In genomic region chr3:13427662-13428603, GRCh38 we compare ENCODE assay signal across 15 cellular contexts. TPM values are rescaled to one million over a fixed set of nuclear protein-coding genes. Genes with fewer than 3 reads are reported as not detected.
DNase-seq lines count a peak whose midpoint lies in the region; ATAC-seq, FAIRE-seq and TF ChIP-seq lines count a peak whose summit lies in the region.
"Had no signal": no experiment of that assay in that cellular context is flagged by ENCODE, and none has a peak within 500 bp of the region (broad histone marks: within the 10 kb centered on the region; RNA-seq: fewer than 3 reads in every experiment).

No MANE protein-coding gene starts in this region.

- no peaks in the 10 kb centered on the region for H3K36me3 Mint-ChIP-seq in mesothelial cell of epicardium

- H3K4me3 Mint-ChIP-seq in mesothelial cell of epicardium, result no peak overlapping the region

- H3K27me3 Mint-ChIP-seq in mesothelial cell of epicardium (ENCODE audit: low read depth), result peaks cover 22% of the 10 kb centered on the region

- FAIRE-seq in GM12891 (lab: Jason Lieb, UNC), result peak; percentile 71
- no peak for FAIRE-seq in bronchial epithelial cell (lab: Jason Lieb, UNC)
- FAIRE-seq: pancreas had no signal

- H3K36me3 ChIP-seq in bronchial epithelial cell (ENCODE audit: control insufficient read depth, insufficient read depth, low read length), result no peaks in the 10 kb centered on the region
- H3K36me3 ChIP-seq: brain microvascular endothelial cell, heart right ventricle, pancreas, SJCRH30 had no signal

- DNase-seq in CD1c-positive myeloid dendritic cell (ENCODE audit: extremely low spot score), result peak; percentile 5
- no peak for DNase-seq in GM12891 (ENCODE audit: insufficient read length, low spot score)
- peak in 3 of 5 donors; percentile 21 to 66 (median 44) for DNase-seq in T-helper 1 cell
- DNase-seq in bronchial epithelial cell (ENCODE audit: low read depth), result peak; percentile 13
- no peak for DNase-seq in mesothelial cell of epicardium (ENCODE audit: low spot score in 2 of 2, unreplicated experiment in 2 of 2)
- DNase-seq in T-helper 9 cell, result no peak
- no peak for DNase-seq in mucosa of gallbladder (ENCODE audit: low spot score)
- DNase-seq: brain microvascular endothelial cell; COR-L47; heart right ventricle; NCI-H226; pancreas; SJCRH30; stimulated activated CD4-positive, alpha-beta T cell treated with anti-CD3 and anti-CD28 coated beads, Interleukin-15, amount 100 ng/mL, for 24 hours had no signal

- TF ChIP-seq CTCF in bronchial epithelial cell (IDR thresholded peaks at IDR 0.05; ENCODE audit: insufficient read depth, low read length, severe bottlenecking), result no peak
- TF ChIP-seq CTCF in mesothelial cell of epicardium (IDR thresholded peaks at IDR 0.05; ENCODE audit: unreplicated experiment), result no peak

- H3K27ac Mint-ChIP-seq in mesothelial cell of epicardium, result no peak overlapping the region

- H3K4me1 Mint-ChIP-seq in mesothelial cell of epicardium, result no peaks in the 10 kb centered on the region

- TF ChIP-seq POLR2A in GM12891 (IDR thresholded peaks at IDR 0.05; ENCODE audit: low read depth, low read length), result no peak

- no peak for ATAC-seq in HG03135 (IDR thresholded peaks at IDR 0.05; ENCODE audit: unreplicated experiment)
- ATAC-seq: heart right ventricle, pancreas had no signal

- no peaks in the 10 kb centered on the region for H3K27me3 ChIP-seq in bronchial epithelial cell (ENCODE audit: control insufficient read depth, insufficient read depth, low read length)
- H3K27me3 ChIP-seq: brain microvascular endothelial cell, pancreas, SJCRH30 had no signal

- H3K9me3 Mint-ChIP-seq in mesothelial cell of epicardium, result no peaks in the 10 kb centered on the region

- H3K4me3 ChIP-seq in bronchial epithelial cell (ENCODE audit: low read depth, low read length), result no peak overlapping the region
- H3K4me3 ChIP-seq: heart right ventricle, pancreas, SJCRH30 had no signal

TF ChIP-seq in GM12891, 5 proteins besides CTCF, POLR2A, EP300 and RAD21:
- TF ChIP-seq POU2F2 (IDR thresholded peaks at IDR 0.05; ENCODE audit: low read depth, low read length) (no peak), TAF1 (IDR thresholded peaks at IDR 0.05; ENCODE audit: low read depth, low read length) (no peak), POLR2AphosphoS5 (IDR thresholded peaks at IDR 0.05; ENCODE audit: low read depth, low read length) (no peak), SPI1 (IDR thresholded peaks at IDR 0.05; ENCODE audit: low read depth, low read length) (no peak), PAX5 (IDR thresholded peaks at IDR 0.05; ENCODE audit: insufficient read depth, low read length, severe bottlenecking) (no peak)

RNA-seq across cellular contexts. Expression of gene NUP210, which starts 7.8 kb away (rescaled TPM):
- 43.7 TPM for polyA plus RNA-seq in GM12891 (2012; ENCODE audit: low read depth, missing spikeins)
- total RNA-seq in bronchial epithelial cell, result under 0.01 TPM in 1 of 2 replicates, not detected in the other
- total RNA-seq in mesothelial cell of epicardium, result 25.9 to 27.9 TPM (median 26.7 TPM) in 3 replicates
- 12.1 TPM for total RNA-seq in mucosa of gallbladder

RNA-seq across cellular contexts. Expression of gene HDAC11, which starts 52.2 kb away (rescaled TPM):
- 0.94 TPM for polyA plus RNA-seq in GM12891 (2012; ENCODE audit: low read depth, missing spikeins)
- total RNA-seq in bronchial epithelial cell, result 19.7 and 26.6 TPM in 2 replicates
- total RNA-seq in mesothelial cell of epicardium, result 15.4 to 19.1 TPM (median 16.4 TPM) in 3 replicates
- 43.7 TPM for total RNA-seq in mucosa of gallbladder

Comparison
In these comparisons a context has a peak if more than half of its experiments do, and no peak if none do; other contexts are left out.
1. DNase-seq: peak in CD1c-positive myeloid dendritic cell (single experiment), T-helper 1 cell (3 of 5) and bronchial epithelial cell (single experiment); none in GM12891 (single experiment), mesothelial cell of epicardium (0 of 2), T-helper 9 cell (single experiment) and mucosa of gallbladder (single experiment).
2. RNA of gene NUP210, which starts 7.8 kb away (total RNA-seq): 25.9 to 27.9 TPM in mesothelial cell of epicardium and 12.1 TPM in mucosa of gallbladder (single experiment); under 0.01 TPM in bronchial epithelial cell; every median in the first group is over 10 times any median in the second.